Comparison of ENCODE assay signal across 8 cellular contexts in the genomic region with DNA sequence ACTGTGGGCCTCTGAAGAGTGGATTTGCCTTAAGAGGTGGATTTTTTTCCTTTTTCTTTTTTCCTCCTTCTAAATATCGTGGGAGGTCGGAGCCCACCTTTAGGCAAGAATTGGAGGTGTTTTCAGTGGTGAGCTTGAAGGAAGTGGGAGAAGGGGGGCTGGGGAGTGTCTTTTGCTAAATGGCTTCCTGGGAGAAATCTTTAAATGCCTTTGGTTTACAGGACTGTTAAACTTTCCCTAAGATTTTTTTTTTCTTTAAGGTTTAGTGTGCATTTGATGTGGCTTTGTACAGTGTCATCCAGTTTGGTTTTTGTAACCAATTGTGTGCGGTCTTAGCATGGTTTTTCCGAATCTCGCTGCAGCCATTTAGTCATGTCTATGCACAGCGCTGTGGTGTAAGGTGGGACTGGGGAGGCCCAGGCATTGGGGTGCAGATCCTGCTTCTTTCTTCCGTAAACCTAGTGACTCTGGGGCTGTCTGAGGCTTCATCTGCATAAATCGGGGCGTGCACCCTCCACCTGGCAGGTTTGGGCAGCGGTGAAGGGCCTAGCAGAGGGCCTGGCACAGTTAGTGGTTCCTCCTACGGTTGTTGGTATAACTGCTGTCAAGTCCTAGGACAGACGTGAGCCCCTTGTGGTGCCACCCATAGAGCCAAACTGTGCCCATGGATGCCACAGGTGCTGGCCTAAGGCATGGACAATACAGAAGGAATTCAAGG. TPM values are rescaled to one million over a fixed set of nuclear protein-coding genes. Genes with fewer than 3 reads are reported as not detected.
A peak's percentile ranks its signal among the peaks of the same experiment; 100 is the strongest.
DNase-seq lines count a peak whose midpoint lies in the region; ATAC-seq, FAIRE-seq and TF ChIP-seq lines count a peak whose summit lies in the region.

No MANE protein-coding gene starts in this region.

- ATAC-seq in A549: peak; percentile 6 to 53; a peak in 3 of 6 replicates
- peak; percentile 38 for ATAC-seq in GM21447 (IDR thresholded peaks at IDR 0.05; ENCODE audit: unreplicated experiment)
- ATAC-seq in activated naive CD4-positive, alpha-beta T cell treated with anti-CD3 and anti-CD28 coated beads, Interleukin-2, amount 50 U/mL, for 72 hours: peak; percentile 78 to 86
- ATAC-seq in right cardiac atrium: peak in 1 of 2 donors; percentile 17
- no peak for ATAC-seq in GM21526 (IDR thresholded peaks at IDR 0.05; ENCODE audit: low FRiP score, unreplicated experiment)
- no peak for ATAC-seq in GM21576 (IDR thresholded peaks at IDR 0.05; ENCODE audit: unreplicated experiment)

- H3K4me1 ChIP-seq in A549 (peaks cover 54% of the 10 kb centered on the region), right cardiac atrium (ENCODE audit: control insufficient read depth, insufficient read depth, low read length) (peaks cover 29% of the 10 kb centered on the region), smooth muscle cell (ENCODE audit: low read depth) (peaks cover 45% of the 10 kb centered on the region)

- WGBS in A549 (ENCODE audit: missing lambda C conversion rate): 17% methylated on average over 12 of the region's 12 CpGs
- WGBS in right cardiac atrium: 3% methylated on average over 12 of the region's 12 CpGs
- 1% methylated on average over 12 of the region's 12 CpGs for WGBS in smooth muscle cell (ENCODE audit: low lambda C conversion rate)

- FAIRE-seq in A549 (lab: Jason Lieb, UNC): no peak

- H3K9ac ChIP-seq in SK-N-MC (ENCODE audit: insufficient read length) (peak overlapping the region; percentile 99), smooth muscle cell (ENCODE audit: low read depth) (peak overlapping the region; percentile 89)

- H3K9me3 ChIP-seq in A549: no peaks in the 10 kb centered on the region
- no peaks in the 10 kb centered on the region for H3K9me3 ChIP-seq in SK-N-MC (ENCODE audit: low read depth, low read length)
- no peaks in the 10 kb centered on the region for H3K9me3 ChIP-seq in right cardiac atrium (ENCODE audit: control insufficient read depth, low read length)
- H3K9me3 ChIP-seq in smooth muscle cell (replicated peaks; ENCODE audit: low read depth): no peaks in the 10 kb centered on the region

- no peak for DNase-seq in A549 (ENCODE audit: low read depth in 1 of 2, low spot score in 1 of 2)
- DNase-seq in SK-N-MC (ENCODE audit: low read depth, low spot score): no peak
- peak; percentile 72 to 86 for DNase-seq in activated naive CD4-positive, alpha-beta T cell treated with anti-CD3 and anti-CD28 coated beads, Interleukin-2, amount 50 U/mL, for 72 hours (ENCODE audit: low spot score in 2 of 2)
- peak in 1 of 3 donors; percentile 64 for DNase-seq in right cardiac atrium
- DNase-seq in smooth muscle cell (lab: John Stamatoyannopoulos, UW; ENCODE audit: unreplicated experiment): no peak

- H3K9me3 Mint-ChIP-seq in activated naive CD4-positive, alpha-beta T cell treated with anti-CD3 and anti-CD28 coated beads, Interleukin-2, amount 50 U/mL, for 72 hours: no peaks in the 10 kb centered on the region

- H3K27ac ChIP-seq in A549 (peak overlapping the region; percentile 85 to 99), SK-N-MC (peak overlapping the region; percentile 94), right cardiac atrium (ENCODE audit: low read length) (peak overlapping the region; percentile 96), smooth muscle cell (ENCODE audit: low read depth) (peak overlapping the region; percentile 80)

- peaks cover 8 to 13% of the 10 kb centered on the region in 2 donors for H3K36me3 Mint-ChIP-seq in activated naive CD4-positive, alpha-beta T cell treated with anti-CD3 and anti-CD28 coated beads, Interleukin-2, amount 50 U/mL, for 72 hours

- peaks cover 29% of the 10 kb centered on the region for H3F3A ChIP-seq in smooth muscle cell (ENCODE audit: low read depth)

- H3K36me3 ChIP-seq in SK-N-MC (ENCODE audit: insufficient read depth, low read length): peaks cover 17% of the 10 kb centered on the region
- H3K36me3 ChIP-seq in smooth muscle cell (ENCODE audit: low read depth): no peaks in the 10 kb centered on the region

- POLR2A ChIA-PET in A549 (lab: Yijun Ruan, JAX): interaction anchor here (0.7 kb wide), 1 partner anchor 38 kb away, joined by 4 read pairs; no protein-coding TSS in a partner anchor

- no peak for TF ChIP-seq RAD21 in A549 (conservative IDR thresholded peaks at IDR 0.05 in 1 of 2, IDR thresholded peaks at IDR 0.05 in 1 of 2)

- H3K79me2 ChIP-seq in smooth muscle cell (ENCODE audit: low read depth): peaks cover 58% of the 10 kb centered on the region

- no peak overlapping the region for H2AFZ ChIP-seq in smooth muscle cell (ENCODE audit: low read depth)

- CTCF ChIA-PET in A549 (lab: Yijun Ruan, JAX): interaction anchor here (0.6 to 0.7 kb wide), 2 partner anchors 22 to 1380 kb away, joined by 3 to 4 read pairs; no protein-coding TSS in a partner anchor

- TF ChIP-seq POLR2A in A549 (IDR thresholded peaks at IDR 0.05; ENCODE audit: low read length): no peak

- intact Hi-C loops in right cardiac atrium (cut with DNase I): no loop called here

- peaks cover 57% of the 10 kb centered on the region for H4K20me1 ChIP-seq in smooth muscle cell (ENCODE audit: low read depth)

- TF ChIP-seq CTCF in A549 (IDR thresholded peaks at IDR 0.05) (no peak), smooth muscle cell (IDR thresholded peaks at IDR 0.05; ENCODE audit: borderline replicate concordance, insufficient read depth, poor library complexity, severe bottlenecking) (no peak)

- H3K27me3 ChIP-seq in right cardiac atrium (ENCODE audit: control insufficient read depth, insufficient read depth) (no peaks in the 10 kb centered on the region), smooth muscle cell (ENCODE audit: low read depth) (no peaks in the 10 kb centered on the region)

- peak overlapping the region; percentile 95 for H3K4me2 ChIP-seq in A549
- H3K4me2 ChIP-seq in smooth muscle cell: peak overlapping the region; percentile 90

- TF ChIP-seq EP300 in A549 (IDR thresholded peaks at IDR 0.05): no peak

- H3K27ac Mint-ChIP-seq in activated naive CD4-positive, alpha-beta T cell treated with anti-CD3 and anti-CD28 coated beads, Interleukin-2, amount 50 U/mL, for 72 hours: peak overlapping the region; percentile 94 to 97

- H3K4me3 ChIP-seq in A549 (peak overlapping the region; percentile 61), SK-N-MC (peak overlapping the region; percentile 97), right cardiac atrium (ENCODE audit: low read length) (peak overlapping the region; percentile 100), smooth muscle cell (peak overlapping the region; percentile 64)

TF ChIP-seq in A549, 52 proteins besides CTCF, POLR2A, EP300 and RAD21:
- TF ChIP-seq HOXA7 (CRISPR knock-in tag; IDR thresholded peaks at IDR 0.05): no peak
- 0 out of 3 replicates have a peak, but pooled peaks have one; percentile 5 for TF ChIP-seq SMC3 (IDR thresholded peaks at IDR 0.05)

RNA-seq across cellular contexts. Expression of a gene that starts 1.3 kb away (rescaled TPM):
- polyA plus RNA-seq in A549 (2011; rRNA removed) (35.6 and 57.0 TPM in 2 replicates), A549 (2017; fragmentation: RNase III; extraction: RNeasy Plus Mini Kit Qiagen cat#74134 plus additional on column Dnase treatment) (44.9 to 47.3 TPM (median 45.5 TPM) in 3 replicates), right cardiac atrium (78.1 TPM), smooth muscle cell (38.6 and 53.7 TPM in 2 replicates)
- 24.9 and 37.2 TPM in 2 replicates for polyA plus RNA-seq in A549 (2012; cell fraction: cytosol; rRNA removed)
- polyA plus RNA-seq in A549 (2012; cell fraction: nucleus; rRNA removed): 128 and 136 TPM in 2 replicates
- polyA minus RNA-seq in A549 (2011; rRNA and poly(A)+ RNA removed): 91.0 and 93.7 TPM in 2 replicates
- 100 to 1,000 TPM; 138 to 160 TPM for total RNA-seq in activated naive CD4-positive, alpha-beta T cell treated with anti-CD3 and anti-CD28 coated beads, Interleukin-2, amount 50 U/mL, for 72 hours
- total RNA-seq in right cardiac atrium (100 to 1,000 TPM; 137 to 175 (median 149) TPM), smooth muscle cell (73.5 and 97.2 TPM in 2 replicates)

Comparison
In these comparisons a context has a peak if more than half of its experiments do, and no peak if none do; other contexts are left out.
1. ATAC-seq: peak in A549 (2 of 2), GM21447 (single experiment) and activated naive CD4-positive, alpha-beta T cell treated with anti-CD3 and anti-CD28 coated beads, Interleukin-2, amount 50 U/mL, for 72 hours (2 of 2); none in GM21526 (single experiment) and GM21576 (single experiment).
2. DNase-seq: peak in activated naive CD4-positive, alpha-beta T cell treated with anti-CD3 and anti-CD28 coated beads, Interleukin-2, amount 50 U/mL, for 72 hours (2 of 2); none in A549 (0 of 2), SK-N-MC (single experiment) and smooth muscle cell (single experiment).
3. Peak in every context shown above with its lines, with median percentiles within 50 percentile points of each other: H3K27ac ChIP-seq and H3K4me3 ChIP-seq.